9 cellular contexts compared by ENCODE assay signal in the genomic region with DNA sequence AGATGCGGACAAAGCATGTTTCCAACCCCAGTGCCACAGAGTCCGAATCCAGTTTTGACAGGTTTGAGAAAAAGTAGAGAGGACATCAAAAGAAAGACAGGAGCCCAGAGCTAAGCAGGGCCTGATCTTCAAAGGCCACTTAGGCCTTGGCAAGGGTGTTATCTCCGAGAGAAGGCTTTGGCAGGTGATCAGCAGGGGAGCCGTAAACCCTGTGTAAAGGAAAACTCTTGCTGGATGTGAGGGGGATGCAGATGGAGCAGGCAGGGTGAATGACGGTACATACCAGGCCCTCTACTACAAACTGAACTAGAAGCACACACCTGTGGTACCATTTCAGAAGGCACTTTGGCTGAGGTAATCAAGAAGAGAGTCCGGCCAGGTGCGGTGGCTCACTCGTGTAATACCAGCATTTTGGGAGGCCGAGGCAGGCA. TPM values are rescaled to one million over a fixed set of nuclear protein-coding genes. Genes with fewer than 3 reads are reported as not detected.
DNase-seq lines count a peak whose midpoint lies in the region; ATAC-seq, FAIRE-seq and TF ChIP-seq lines count a peak whose summit lies in the region.
"Had no signal": no experiment of that assay in that cellular context is flagged by ENCODE, and none has a peak within 500 bp of the region (broad histone marks: within the 10 kb centered on the region; RNA-seq: fewer than 3 reads in every experiment).

No MANE protein-coding gene starts in this region.

- intact Hi-C loops in activated naive CD4-positive, alpha-beta T cell treated with anti-CD3 and anti-CD28 coated beads for 36 hours (cut with micrococcal nuclease) = loop anchor here (1.0 to 10.0 kb wide), 4 partner anchors 233 to 1617 kb away; a partner anchor contains a TSS
- intact Hi-C loops in activated T-helper 2 cell treated with anti-CD3 and anti-CD28 coated beads, Interferon-gamma antibody, Interleukin-2, Interleukin-4, amounts not matched to agents 10 μg/mL and 5 μg/mL and 100 μg/mL, durations not matched to agents 14 hours and 24 hours and 36 hours (cut with micrococcal nuclease) = loop anchor here (5.0 to 10.0 kb wide), 5 partner anchors 177 to 1620 kb away; a partner anchor contains a TSS
- intact Hi-C loops in HepG2 (cut with micrococcal nuclease; ENCODE audit: unreplicated experiment) = loop anchor here (5.0 kb wide), 1 partner anchor 72 kb away; a partner anchor contains a TSS

- no TSS peak for BruUV-seq in HepG2 (replicated peaks; lab: Mats Ljungman, UMichigan)

- peak overlapping the region; percentile 99 for H3K27ac Mint-ChIP-seq in activated naive CD4-positive, alpha-beta T cell treated with anti-CD3 and anti-CD28 coated beads for 36 hours
- H3K27ac Mint-ChIP-seq in activated T-helper 2 cell treated with anti-CD3 and anti-CD28 coated beads, Interferon-gamma antibody, Interleukin-2, Interleukin-4, amounts not matched to agents 10 μg/mL and 5 μg/mL and 100 μg/mL, durations not matched to agents 14 hours and 24 hours and 36 hours = peak overlapping the region; percentile 99

- WGBS in HepG2 (ENCODE audit: low lambda C conversion rate) = 45% methylated on average over 8 of the region's 9 CpGs
- 82 to 89% methylated on average over 9 of the region's 9 CpGs for WGBS in tibial nerve, 2 donors

- no peak for TF ChIP-seq RAD21 in HepG2 (CRISPR knock-in tag; IDR thresholded peaks at IDR 0.05)

- no peaks in the 10 kb centered on the region for H3K27me3 Mint-ChIP-seq in activated naive CD4-positive, alpha-beta T cell treated with anti-CD3 and anti-CD28 coated beads for 36 hours (ENCODE audit: low read depth)
- H3K27me3 Mint-ChIP-seq in activated T-helper 2 cell treated with anti-CD3 and anti-CD28 coated beads, Interferon-gamma antibody, Interleukin-2, Interleukin-4, amounts not matched to agents 10 μg/mL and 5 μg/mL and 100 μg/mL, durations not matched to agents 14 hours and 24 hours and 36 hours (ENCODE audit: low read depth) = no peaks in the 10 kb centered on the region

- H3K4me3 Mint-ChIP-seq in activated naive CD4-positive, alpha-beta T cell treated with anti-CD3 and anti-CD28 coated beads for 36 hours = peak overlapping the region; percentile 99
- peak overlapping the region; percentile 98 for H3K4me3 Mint-ChIP-seq in activated T-helper 2 cell treated with anti-CD3 and anti-CD28 coated beads, Interferon-gamma antibody, Interleukin-2, Interleukin-4, amounts not matched to agents 10 μg/mL and 5 μg/mL and 100 μg/mL, durations not matched to agents 14 hours and 24 hours and 36 hours (ENCODE audit: low read depth)

- TF ChIP-seq EP300 in HepG2 (IDR thresholded peaks at IDR 0.05; ENCODE audit: low read depth in 2 of 2, low read length in 2 of 2) (no peak), HepG2 (CRISPR knock-in tag; IDR thresholded peaks at IDR 0.05; ENCODE audit: borderline replicate concordance) (no peak), tibial nerve (IDR thresholded peaks at IDR 0.05) (no peak)

- peak overlapping the region; percentile 86 for H3K4me2 ChIP-seq in HepG2 (ENCODE audit: low read depth, low read length)

- CTCF ChIA-PET in activated naive CD4-positive, alpha-beta T cell treated with anti-CD3 and anti-CD28 coated beads for 36 hours (lab: Charles Lee) = interaction anchor here (1.9 kb wide), 1 partner anchor 14 kb away, joined by 5 read pairs; no protein-coding TSS in a partner anchor
- CTCF ChIA-PET in HepG2 (lab: Yijun Ruan, JAX; ENCODE audit: low intra/inter-chr PET ratio, low total read pairs) = no interaction called here

- ATAC-seq in HepG2 = peak; percentile 2; the same call in 2 of the 3 replicates

- peaks cover 5 to 26% of the 10 kb centered on the region in 2 experiments for H3K36me3 ChIP-seq in HepG2 (replicated peaks in 1 of 2; ENCODE audit: control insufficient read depth in 1 of 2, insufficient read depth in 2 of 2, low read length in 2 of 2)
- H3K36me3 ChIP-seq in tibial nerve = peaks cover 0 to 26% (median 5%) of the 10 kb centered on the region in 3 donors

- peaks cover 41% of the 10 kb centered on the region for H3K79me2 ChIP-seq in HepG2 (ENCODE audit: insufficient read depth, low read length)

- H3K4me1 ChIP-seq in HepG2 (ENCODE audit: insufficient read depth, low read length) = peaks cover 35% of the 10 kb centered on the region
- peaks cover 0 to 32% (median 23%) of the 10 kb centered on the region in 4 donors for H3K4me1 ChIP-seq in tibial nerve

- no peak for TF ChIP-seq POLR2A in HepG2 (IDR thresholded peaks at IDR 0.05; ENCODE audit: insufficient read depth in 1 of 2, low read depth in 2 of 2, low read length in 2 of 2)
- no peak for TF ChIP-seq POLR2A in tibial nerve (IDR thresholded peaks at IDR 0.05)

- POLR2A ChIA-PET in HepG2 (lab: Yijun Ruan, JAX) = interaction anchor here (1.3 to 3.7 kb wide), 10 partner anchors 8 to 1579 kb away, joined by 3 to 102 read pairs (median 29); a partner anchor contains a TSS

- H3K4me1 Mint-ChIP-seq in activated naive CD4-positive, alpha-beta T cell treated with anti-CD3 and anti-CD28 coated beads for 36 hours (ENCODE audit: low read depth) = peaks cover 27% of the 10 kb centered on the region
- peaks cover 31% of the 10 kb centered on the region for H3K4me1 Mint-ChIP-seq in activated T-helper 2 cell treated with anti-CD3 and anti-CD28 coated beads, Interferon-gamma antibody, Interleukin-2, Interleukin-4, amounts not matched to agents 10 μg/mL and 5 μg/mL and 100 μg/mL, durations not matched to agents 14 hours and 24 hours and 36 hours (ENCODE audit: low read depth)

- H4K20me1 ChIP-seq in HepG2 (ENCODE audit: insufficient read depth, low read length) = peaks cover 33% of the 10 kb centered on the region

- FAIRE-seq in HepG2 (lab: Jason Lieb, UNC) = peak; percentile 34
- FAIRE-seq: colon had no signal

- H3K9me3 Mint-ChIP-seq in activated naive CD4-positive, alpha-beta T cell treated with anti-CD3 and anti-CD28 coated beads for 36 hours = no peaks in the 10 kb centered on the region
- H3K9me3 Mint-ChIP-seq in activated T-helper 2 cell treated with anti-CD3 and anti-CD28 coated beads, Interferon-gamma antibody, Interleukin-2, Interleukin-4, amounts not matched to agents 10 μg/mL and 5 μg/mL and 100 μg/mL, durations not matched to agents 14 hours and 24 hours and 36 hours = no peaks in the 10 kb centered on the region

- H3K27me3 ChIP-seq in HepG2 (ENCODE audit: control insufficient read depth in 1 of 2, insufficient read depth in 2 of 2, low read length in 2 of 2) = no peaks in the 10 kb centered on the region; a peak in 1 of 5 replicates
- H3K27me3 ChIP-seq in tibial nerve = no peaks in the 10 kb centered on the region

- no peak for DNase-seq in activated naive CD4-positive, alpha-beta T cell treated with anti-CD3 and anti-CD28 coated beads for 36 hours
- no peak for DNase-seq in activated naive CD4-positive, alpha-beta T cell (lab: John Stamatoyannopoulos, UW)
- DNase-seq in activated T-helper 2 cell treated with anti-CD3 and anti-CD28 coated beads, Interferon-gamma antibody, Interleukin-2, Interleukin-4, amounts not matched to agents 10 μg/mL and 5 μg/mL and 100 μg/mL, durations not matched to agents 14 hours and 24 hours and 36 hours (ENCODE audit: low spot score) = no peak
- DNase-seq in HepG2 (ENCODE audit: low spot score) (no peak), tibial nerve (ENCODE audit: low spot score in 2 of 2) (no peak), NCI-H345 (lab: John Stamatoyannopoulos, UW) (no peak), occipital lobe (lab: John Stamatoyannopoulos, UW) (no peak), NCI-H1930 (lab: John Stamatoyannopoulos, UW) (no peak)

- in situ Hi-C loops in HepG2 (cut with HindIII; ENCODE audit: extremely low pct_ligation_motif_present, low pct_unique_long_range_greater_than_20kb) = no loop called here

- H3K27ac ChIP-seq in HepG2 (ENCODE audit: extremely low read length, insufficient read depth, low read length) (peak overlapping the region; percentile 97), tibial nerve (peak overlapping the region in 3 of 4 donors; percentile 100)

- H3K9me3 ChIP-seq in HepG2 (ENCODE audit: low read length) = no peaks in the 10 kb centered on the region
- no peaks in the 10 kb centered on the region for H3K9me3 ChIP-seq in tibial nerve

- peak overlapping the region; percentile 98 for H3K9ac ChIP-seq in HepG2 (ENCODE audit: insufficient read depth, low read depth, low read length)

- TF ChIP-seq CTCF in HepG2 (CRISPR knock-in tag; IDR thresholded peaks at IDR 0.05) (no peak), tibial nerve (IDR thresholded peaks at IDR 0.05) (no peak)

- peaks cover 41% of the 10 kb centered on the region for H3K36me3 Mint-ChIP-seq in activated naive CD4-positive, alpha-beta T cell treated with anti-CD3 and anti-CD28 coated beads for 36 hours (ENCODE audit: low read depth)
- peaks cover 37% of the 10 kb centered on the region for H3K36me3 Mint-ChIP-seq in activated T-helper 2 cell treated with anti-CD3 and anti-CD28 coated beads, Interferon-gamma antibody, Interleukin-2, Interleukin-4, amounts not matched to agents 10 μg/mL and 5 μg/mL and 100 μg/mL, durations not matched to agents 14 hours and 24 hours and 36 hours (ENCODE audit: low read depth)

- H3K4me3 ChIP-seq in HepG2 (replicated peaks in 1 of 3; ENCODE audit: insufficient read depth in 1 of 3, low read depth in 2 of 3, low read length in 3 of 3) = peak overlapping the region; percentile 62 to 88 (median 84)
- peak overlapping the region in 2 of 4 donors; percentile 89 to 100 for H3K4me3 ChIP-seq in tibial nerve

- H2AFZ ChIP-seq in HepG2 (ENCODE audit: low read length) = no peak overlapping the region

RNA-seq across cellular contexts. Expression of a gene that starts 1.4 kb away (rescaled TPM):
- total RNA-seq in activated naive CD4-positive, alpha-beta T cell treated with anti-CD3 and anti-CD28 coated beads for 36 hours = 100 to 1,000 TPM; 708 to 713 TPM
- 1,015 and 1,039 TPM in 2 replicates for total RNA-seq in activated T-helper 2 cell treated with anti-CD3 and anti-CD28 coated beads, Interferon-gamma antibody, Interleukin-2, Interleukin-4, amounts not matched to agents 10 μg/mL and 5 μg/mL and 100 μg/mL, durations not matched to agents 14 hours and 24 hours and 36 hours
- total RNA-seq in HepG2 (2016; rRNA removed; fragmentation: Illumina TruSeq; extraction: Trizol) (807 and 1,064 TPM in 2 replicates), tibial nerve (100 to 1,000 TPM; 473 to 711 (median 678) TPM), occipital lobe (755 TPM)
- total RNA-seq in HepG2 (2016; cell fraction: cytosol; rRNA removed; fragmentation: Illumina TruSeq; extraction: Trizol; ENCODE audit: low read depth) = 62.0 and 74.9 TPM in 2 replicates
- total RNA-seq in HepG2 (2016; cell fraction: insoluble cytoplasmic fraction; rRNA removed; fragmentation: Illumina TruSeq; extraction: Trizol) = 774 and 1,069 TPM in 2 replicates
- total RNA-seq in HepG2 (2016; cell fraction: membrane; rRNA removed; fragmentation: Illumina TruSeq; extraction: Trizol) = 140 and 164 TPM in 2 replicates
- total RNA-seq in HepG2 (2016; cell fraction: nucleus; rRNA removed; fragmentation: Illumina TruSeq; extraction: Trizol) = 1,562 and 1,725 TPM in 2 replicates
- 329 and 382 TPM in 2 replicates for polyA plus RNA-seq in HepG2 (2011; rRNA removed)
- 90.5 and 96.7 TPM in 2 replicates for polyA plus RNA-seq in HepG2 (2011; cell fraction: cytosol; rRNA removed)
- 1,180 and 1,349 TPM in 2 replicates for polyA plus RNA-seq in HepG2 (2011; cell fraction: nucleus; rRNA removed)
- 483 and 590 TPM in 2 replicates for polyA plus RNA-seq in HepG2 (2012)
- 35.6 TPM in 2 replicates for polyA plus RNA-seq in HepG2 (2016; cell fraction: cytosol; fragmentation: Illumina TruSeq; extraction: Trizol; ENCODE audit: low read depth)
- polyA plus RNA-seq in HepG2 (2016; cell fraction: insoluble cytoplasmic fraction; fragmentation: Illumina TruSeq; extraction: Trizol; ENCODE audit: low read depth) = 527 and 548 TPM in 2 replicates
- polyA plus RNA-seq in HepG2 (2016; cell fraction: membrane; fragmentation: Illumina TruSeq; extraction: Trizol; ENCODE audit: low read depth) = 79.3 and 80.3 TPM in 2 replicates
- 2,398 and 2,412 TPM in 2 replicates for polyA plus RNA-seq in HepG2 (2016; cell fraction: nucleus; fragmentation: Illumina TruSeq; extraction: Trizol; ENCODE audit: insufficient read depth, low read depth)
- 416 and 431 TPM in 2 replicates for polyA minus RNA-seq in HepG2 (2011; rRNA and poly(A)+ RNA removed; ENCODE audit: low replicate concordance)
- 259 and 342 TPM in 2 replicates for polyA minus RNA-seq in HepG2 (2011; cell fraction: cytosol; rRNA and poly(A)+ RNA removed)
- 3,243 and 3,756 TPM in 2 replicates for polyA minus RNA-seq in HepG2 (2011; cell fraction: nucleus; rRNA and poly(A)+ RNA removed)

RNA-seq across cellular contexts. Expression of a gene that starts 56.0 kb away (rescaled TPM):
- not detected for total RNA-seq in activated naive CD4-positive, alpha-beta T cell treated with anti-CD3 and anti-CD28 coated beads for 36 hours
- total RNA-seq in activated T-helper 2 cell treated with anti-CD3 and anti-CD28 coated beads, Interferon-gamma antibody, Interleukin-2, Interleukin-4, amounts not matched to agents 10 μg/mL and 5 μg/mL and 100 μg/mL, durations not matched to agents 14 hours and 24 hours and 36 hours = 0.39 and 0.51 TPM in 2 replicates
- total RNA-seq in HepG2 (2016; rRNA removed; fragmentation: Illumina TruSeq; extraction: Trizol) = not detected in 2 replicates
- not detected in 2 replicates for total RNA-seq in HepG2 (2016; cell fraction: cytosol; rRNA removed; fragmentation: Illumina TruSeq; extraction: Trizol; ENCODE audit: low read depth)
- not detected in 2 replicates for total RNA-seq in HepG2 (2016; cell fraction: insoluble cytoplasmic fraction; rRNA removed; fragmentation: Illumina TruSeq; extraction: Trizol)
- not detected in 2 replicates for total RNA-seq in HepG2 (2016; cell fraction: membrane; rRNA removed; fragmentation: Illumina TruSeq; extraction: Trizol)
- total RNA-seq in HepG2 (2016; cell fraction: nucleus; rRNA removed; fragmentation: Illumina TruSeq; extraction: Trizol) = not detected in 2 replicates
- polyA plus RNA-seq in HepG2 (2011; rRNA removed) = not detected in 2 replicates
- not detected in 2 replicates for polyA plus RNA-seq in HepG2 (2011; cell fraction: cytosol; rRNA removed)
- polyA plus RNA-seq in HepG2 (2011; cell fraction: nucleus; rRNA removed) = not detected in 2 replicates
- not detected in 2 replicates for polyA plus RNA-seq in HepG2 (2012)
- not detected in 2 replicates for polyA plus RNA-seq in HepG2 (2016; cell fraction: cytosol; fragmentation: Illumina TruSeq; extraction: Trizol; ENCODE audit: low read depth)
- polyA plus RNA-seq in HepG2 (2016; cell fraction: insoluble cytoplasmic fraction; fragmentation: Illumina TruSeq; extraction: Trizol; ENCODE audit: low read depth) = not detected in 2 replicates
- not detected in 2 replicates for polyA plus RNA-seq in HepG2 (2016; cell fraction: membrane; fragmentation: Illumina TruSeq; extraction: Trizol; ENCODE audit: low read depth)
- not detected in 2 replicates for polyA plus RNA-seq in HepG2 (2016; cell fraction: nucleus; fragmentation: Illumina TruSeq; extraction: Trizol; ENCODE audit: insufficient read depth, low read depth)
- polyA minus RNA-seq in HepG2 (2011; rRNA and poly(A)+ RNA removed; ENCODE audit: low replicate concordance) = not detected in 2 replicates
- not detected in 2 replicates for polyA minus RNA-seq in HepG2 (2011; cell fraction: cytosol; rRNA and poly(A)+ RNA removed)
- polyA minus RNA-seq in HepG2 (2011; cell fraction: nucleus; rRNA and poly(A)+ RNA removed) = not detected in 2 replicates
- 1 to 10 TPM in 1 of 4 donors, not detected in 3; 1.2 TPM for total RNA-seq in tibial nerve
- total RNA-seq in occipital lobe = not detected
